Comparison of ENCODE assay signal across 13 cellular contexts in genomic region chr6:11727995-11728961, GRCh38. TPM values are rescaled to one million over a fixed set of nuclear protein-coding genes. Genes with fewer than 3 reads are reported as not detected.
DNase-seq lines count a peak whose midpoint lies in the region; ATAC-seq, FAIRE-seq and TF ChIP-seq lines count a peak whose summit lies in the region.
"Had no signal": no experiment of that assay in that cellular context is flagged by ENCODE, and none has a peak within 500 bp of the region (broad histone marks: within the 10 kb centered on the region; RNA-seq: fewer than 3 reads in every experiment).

No MANE protein-coding gene starts in this region.

- DNase-seq in KBM-7: peak; percentile 47
- DNase-seq in RPMI8226: peak; percentile 91
- DNase-seq in activated T-cell treated with anti-CD3 and anti-CD28 coated beads, Interleukin-2, amount 50 U/mL, for 48 hours: peak; percentile 58 to 59
- peak in 4 of 10 donors; percentile 12 to 53 (median 22) for DNase-seq in naive thymus-derived CD8-positive, alpha-beta T cell
- DNase-seq in left lung: no peak
- no peak for DNase-seq in RCC 7860 (ENCODE audit: low spot score)
- DNase-seq in NCI-H2081 (lab: John Stamatoyannopoulos, UW): no peak
- no peak for DNase-seq in MCF 10A (ENCODE audit: unreplicated experiment)
- DNase-seq: cerebellar nuclear complex, NCI-H2029 had no signal

- peak; percentile 59 to 66 for ATAC-seq in naive thymus-derived CD8-positive, alpha-beta T cell
- ATAC-seq in left lung: no peak

- no peaks in the 10 kb centered on the region for H3K9me3 ChIP-seq in left lung
- H3K9me3 ChIP-seq: prostate gland, suprapubic skin had no signal

- CTCF ChIA-PET in MCF 10A (lab: Yijun Ruan, JAX): no interaction called here

- no peaks in the 10 kb centered on the region for H3K27me3 ChIP-seq in left lung
- H3K27me3 ChIP-seq: suprapubic skin had no signal

- H3K4me1 ChIP-seq in left lung: peaks cover 0 to 21% of the 10 kb centered on the region in 2 donors

- H3K4me3 Mint-ChIP-seq in naive thymus-derived CD8-positive, alpha-beta T cell: peak overlapping the region; percentile 31 to 89 (median 74)
- H3K4me3 Mint-ChIP-seq in MCF 10A (ENCODE audit: unreplicated experiment): no peak overlapping the region

- intact Hi-C loops in left lung (cut with DNase I): no loop called here
- intact Hi-C loops in MCF 10A (cut with micrococcal nuclease): no loop called here

- H3K36me3 Mint-ChIP-seq in naive thymus-derived CD8-positive, alpha-beta T cell: peaks cover 0 to 9% (median 6%) of the 10 kb centered on the region in 3 donors
- no peaks in the 10 kb centered on the region for H3K36me3 Mint-ChIP-seq in MCF 10A (ENCODE audit: insufficient read depth, unreplicated experiment)

- no peak for FAIRE-seq in RCC 7860 (lab: Jason Lieb, UNC)
- FAIRE-seq: HTR-8/SVneo had no signal

- BruUV-seq in MCF 10A (replicated peaks; lab: Mats Ljungman, UMichigan): no TSS peak

- H3K27me3 Mint-ChIP-seq in naive thymus-derived CD8-positive, alpha-beta T cell: no peaks in the 10 kb centered on the region
- no peaks in the 10 kb centered on the region for H3K27me3 Mint-ChIP-seq in MCF 10A (ENCODE audit: insufficient read depth, unreplicated experiment)

- POLR2A ChIA-PET in naive thymus-derived CD8-positive, alpha-beta T cell (lab: Charles Lee): interaction anchor here (0.5 to 2.0 kb wide), 7 partner anchors 10 to 284 kb away, joined by 3 to 16 read pairs (median 4); partner anchors contain the start of gene HIVEP1
- POLR2A ChIA-PET in MCF 10A (lab: Yijun Ruan, JAX): no interaction called here

- no peak overlapping the region for H3K27ac ChIP-seq in left lung
- H3K27ac ChIP-seq: prostate gland, suprapubic skin had no signal

- in situ Hi-C loops in KBM-7 (cut with MboI; ENCODE audit: low pct_unique_long_range_greater_than_20kb, low sequenced_read_pairs): no loop called here

- H3K4me1 Mint-ChIP-seq in naive thymus-derived CD8-positive, alpha-beta T cell: peaks cover 51 to 92% (median 70%) of the 10 kb centered on the region in 4 donors
- peaks cover 5% of the 10 kb centered on the region for H3K4me1 Mint-ChIP-seq in MCF 10A (ENCODE audit: insufficient read depth, unreplicated experiment)

- H3K27ac Mint-ChIP-seq in naive thymus-derived CD8-positive, alpha-beta T cell: peak overlapping the region; percentile 63 to 98 (median 90)
- H3K27ac Mint-ChIP-seq in MCF 10A (ENCODE audit: low read depth, unreplicated experiment): no peak overlapping the region

- H3K9me3 Mint-ChIP-seq in naive thymus-derived CD8-positive, alpha-beta T cell: peaks cover 0 to 4% (median 0%) of the 10 kb centered on the region in 9 donors
- H3K9me3 Mint-ChIP-seq in MCF 10A (ENCODE audit: unreplicated experiment): no peaks in the 10 kb centered on the region

- H3K36me3 ChIP-seq in left lung: no peaks in the 10 kb centered on the region
- H3K36me3 ChIP-seq: prostate gland, suprapubic skin had no signal

- TF ChIP-seq CTCF in left lung (IDR thresholded peaks at IDR 0.05) (no peak), MCF 10A (IDR thresholded peaks at IDR 0.05; ENCODE audit: unreplicated experiment) (no peak)

- H3K4me3 ChIP-seq in left lung: no peak overlapping the region
- H3K4me3 ChIP-seq: prostate gland, suprapubic skin had no signal

RNA-seq across cellular contexts. Expression of gene ADTRP, which starts 50.3 kb away (rescaled TPM):
- total RNA-seq in naive thymus-derived CD8-positive, alpha-beta T cell: 1 to 10 TPM; 5.0 to 7.4 TPM
- 10 to 100 TPM in 1 of 3 donors, 1 to 10 TPM in 2; 2.3 to 14.0 (median 7.2) TPM for polyA plus RNA-seq in naive thymus-derived CD8-positive, alpha-beta T cell
- total RNA-seq in left lung (10 to 100 TPM in 1 of 2 donors, 1 to 10 TPM in 1; 7.1 to 11.4 TPM), MCF 10A (2022) (14.8 and 25.3 TPM in 2 replicates)

Comparison
In these comparisons a context has a peak if more than half of its experiments do, and no peak if none do; other contexts are left out.
1. DNase-seq: peak in KBM-7 (single experiment), RPMI8226 (single experiment) and activated T-cell treated with anti-CD3 and anti-CD28 coated beads, Interleukin-2, amount 50 U/mL, for 48 hours (2 of 2); none in left lung (0 of 2), RCC 7860 (single experiment), NCI-H2081 (0 of 2) and MCF 10A (single experiment).